ENCODE assay signal across 25 cellular contexts in the genomic region with DNA sequence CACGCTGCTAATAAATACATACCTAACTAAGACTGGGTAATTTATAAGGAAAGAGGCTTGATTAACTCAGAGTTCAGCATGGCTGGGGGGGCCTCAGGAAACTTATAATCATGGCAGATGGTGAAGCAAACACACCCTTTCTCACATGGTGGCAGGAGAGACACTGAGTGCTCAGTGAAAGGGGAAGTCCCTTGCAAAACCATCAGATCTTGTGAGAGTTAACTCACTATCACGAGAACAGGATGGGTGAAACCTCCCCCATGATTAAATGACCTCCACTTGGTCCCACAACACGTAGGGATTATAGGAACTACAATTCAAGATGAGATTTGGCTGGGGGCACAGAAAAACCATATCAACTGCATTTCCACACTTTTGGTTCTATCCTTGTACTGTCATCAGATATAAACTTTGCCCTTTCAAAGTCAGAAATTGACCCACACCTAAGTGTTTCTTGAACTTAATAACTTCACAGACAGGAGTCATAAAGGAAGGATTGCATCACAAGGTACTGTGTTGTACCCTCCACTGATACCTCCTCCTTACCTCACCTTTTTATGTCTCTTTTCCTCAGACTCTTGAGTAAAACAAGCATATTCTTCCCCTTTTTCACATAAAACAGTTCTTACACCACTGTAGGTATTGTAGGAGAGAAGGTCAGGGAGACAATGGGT.
A peak's percentile ranks its signal among the peaks of the same experiment; 100 is the strongest.
DNase-seq lines count a peak whose midpoint lies in the region; ATAC-seq and TF ChIP-seq lines count a peak whose summit lies in the region.
"Had no signal": no experiment of that assay in that cellular context is flagged by ENCODE, and none has a peak within 500 bp of the region (broad histone marks: within the 10 kb centered on the region; RNA-seq: fewer than 3 reads in every experiment).

No MANE protein-coding gene starts in this region.

- H3K27me3 ChIP-seq in GM23248 (replicated peaks; ENCODE audit: insufficient read depth) = no peaks in the 10 kb centered on the region
- H3K27me3 ChIP-seq: dorsolateral prefrontal cortex, pancreas, sigmoid colon had no signal

- WGBS in GM23248 (ENCODE audit: low coverage in 1 of 2, low lambda C conversion rate in 2 of 2, missing lambda C conversion rate in 2 of 2), 2 experiments = 74 to 81% methylated on average over 3 of the region's 3 CpGs

- H3K9ac ChIP-seq in GM23248 = no peak overlapping the region

- in situ Hi-C loops in GM23248 (cut with MboI) = no loop called here

- no peaks in the 10 kb centered on the region for H3K4me1 ChIP-seq in GM23248 (ENCODE audit: insufficient read depth)
- H3K4me1 ChIP-seq: pancreas, sigmoid colon had no signal

- H3K4me3 Mint-ChIP-seq in CD14-positive monocyte = no peak overlapping the region
- no peak overlapping the region for H3K4me3 Mint-ChIP-seq in activated T-helper 17 cell treated with anti-CD3 and anti-CD28 coated beads, Interleukin-2, amount 50 U/mL, for 72 hours
- H3K4me3 Mint-ChIP-seq: activated CD4-positive, alpha-beta memory T cell treated with anti-CD3 and anti-CD28 coated beads for 36 hours; activated T-cell treated with anti-CD3 and anti-CD28 coated beads, Interleukin-2, amount 50 U/mL, for 24 hours; natural killer cell had no signal

- peak; percentile 23 for ATAC-seq in activated T-helper 17 cell treated with anti-CD3 and anti-CD28 coated beads, Interleukin-2, amount 50 U/mL, for 72 hours (replicated peaks)
- peak; percentile 85 for ATAC-seq in left colon
- ATAC-seq in HG03097 (IDR thresholded peaks at IDR 0.05; ENCODE audit: low FRiP score, unreplicated experiment) = no peak
- ATAC-seq: pancreas had no signal

- no peak overlapping the region for H3K27ac ChIP-seq in GM23248
- H3K27ac ChIP-seq: C4-2B, dorsolateral prefrontal cortex, pancreas, sigmoid colon had no signal

- H3K36me3 ChIP-seq in GM23248 (ENCODE audit: low read depth) = no peaks in the 10 kb centered on the region
- H3K36me3 ChIP-seq: pancreas, sigmoid colon had no signal

- peak; percentile 50 for DNase-seq in CD14-positive monocyte (ENCODE audit: low spot score)
- DNase-seq in MV-4-11 (lab: John Stamatoyannopoulos, UW) = peak; percentile 63
- no peak for DNase-seq in left colon
- no peak for DNase-seq in GM23248
- no peak for DNase-seq in NCI-H2227 treated with DMSO at 0.1 percent for 48 hours (lab: John Stamatoyannopoulos, UW)
- DNase-seq in NCI-H1048 (lab: John Stamatoyannopoulos, UW) = no peak
- DNase-seq: activated CD4-positive, alpha-beta memory T cell treated with anti-CD3 and anti-CD28 coated beads for 36 hours; activated naive CD4-positive, alpha-beta T cell treated with Interleukin-2 at 50 U/mL for 16 hours; activated T-cell treated with anti-CD3 and anti-CD28 coated beads, Interleukin-2, amount 50 U/mL, for 24 hours; caudate nucleus; DMS153; dorsolateral prefrontal cortex; erythroblast; GOT3; islet precursor cell; KG1; natural killer cell; NCI-H1417; NCI-H524; pancreas; SHP77 treated with DMSO at 0.1 percent for 48 hours; sigmoid colon had no signal

- no peak for TF ChIP-seq CTCF in CD14-positive monocyte (IDR thresholded peaks at IDR 0.05)

- H3K4me2 ChIP-seq in GM23248 (ENCODE audit: unreplicated experiment) = no peak overlapping the region

- no peaks in the 10 kb centered on the region for H3K9me3 ChIP-seq in GM23248 (ENCODE audit: low read depth)
- H3K9me3 ChIP-seq: pancreas, sigmoid colon had no signal

- no peaks in the 10 kb centered on the region for H3K36me3 Mint-ChIP-seq in CD14-positive monocyte
- no peaks in the 10 kb centered on the region for H3K36me3 Mint-ChIP-seq in activated T-helper 17 cell treated with anti-CD3 and anti-CD28 coated beads, Interleukin-2, amount 50 U/mL, for 72 hours (ENCODE audit: low read depth)
- H3K36me3 Mint-ChIP-seq: activated CD4-positive, alpha-beta memory T cell treated with anti-CD3 and anti-CD28 coated beads for 36 hours; natural killer cell had no signal

- H2AFZ ChIP-seq in GM23248 = no peak overlapping the region

- peaks cover 0 to 3% (median 0%) of the 10 kb centered on the region in 3 donors for H3K27me3 Mint-ChIP-seq in CD14-positive monocyte (ENCODE audit: low read depth in 3 of 3)
- no peaks in the 10 kb centered on the region for H3K27me3 Mint-ChIP-seq in activated T-helper 17 cell treated with anti-CD3 and anti-CD28 coated beads, Interleukin-2, amount 50 U/mL, for 72 hours
- H3K27me3 Mint-ChIP-seq: activated T-cell treated with anti-CD3 and anti-CD28 coated beads, Interleukin-2, amount 50 U/mL, for 24 hours had no signal

- H3K9me3 Mint-ChIP-seq in CD14-positive monocyte = peaks cover 0 to 15% (median 10%) of the 10 kb centered on the region in 7 donors
- H3K9me3 Mint-ChIP-seq in activated T-helper 17 cell treated with anti-CD3 and anti-CD28 coated beads, Interleukin-2, amount 50 U/mL, for 72 hours = peaks cover 4% of the 10 kb centered on the region
- H3K9me3 Mint-ChIP-seq: activated CD4-positive, alpha-beta memory T cell treated with anti-CD3 and anti-CD28 coated beads for 36 hours; activated T-cell treated with anti-CD3 and anti-CD28 coated beads, Interleukin-2, amount 50 U/mL, for 24 hours; natural killer cell had no signal

- peaks cover 16% of the 10 kb centered on the region for H3K4me1 Mint-ChIP-seq in CD14-positive monocyte
- H3K4me1 Mint-ChIP-seq in activated T-helper 17 cell treated with anti-CD3 and anti-CD28 coated beads, Interleukin-2, amount 50 U/mL, for 72 hours = no peaks in the 10 kb centered on the region

- peak overlapping the region in 6 of 7 donors; percentile 17 to 73 (median 30) for H3K27ac Mint-ChIP-seq in CD14-positive monocyte
- H3K27ac Mint-ChIP-seq in activated T-helper 17 cell treated with anti-CD3 and anti-CD28 coated beads, Interleukin-2, amount 50 U/mL, for 72 hours = no peak overlapping the region
- H3K27ac Mint-ChIP-seq: activated CD4-positive, alpha-beta memory T cell treated with anti-CD3 and anti-CD28 coated beads for 36 hours; activated T-cell treated with anti-CD3 and anti-CD28 coated beads, Interleukin-2, amount 50 U/mL, for 24 hours; natural killer cell had no signal

- no peaks in the 10 kb centered on the region for H3F3A ChIP-seq in GM23248 (ENCODE audit: insufficient read depth)

- H4K20me1 ChIP-seq in GM23248 (ENCODE audit: insufficient read depth) = no peaks in the 10 kb centered on the region

- intact Hi-C loops in CD14-positive monocyte (cut with micrococcal nuclease) (no loop called here), left colon (cut with DNase I, micrococcal nuclease) (no loop called here)

- no peaks in the 10 kb centered on the region for H3K9me2 ChIP-seq in GM23248 (ENCODE audit: insufficient read depth)

- H3K4me3 ChIP-seq in GM23248 = no peak overlapping the region
- H3K4me3 ChIP-seq: dorsolateral prefrontal cortex, pancreas, sigmoid colon had no signal

- no peaks in the 10 kb centered on the region for H3K79me2 ChIP-seq in GM23248 (ENCODE audit: insufficient read depth)

Comparison
In these comparisons a context has a peak if more than half of its experiments do, and no peak if none do; other contexts are left out.
1. DNase-seq: peak in CD14-positive monocyte (single experiment) and MV-4-11 (single experiment); none in left colon (0 of 2), GM23248 (single experiment), NCI-H2227 treated with DMSO at 0.1 percent for 48 hours (single experiment) and NCI-H1048 (single experiment).